In the genomic region with DNA sequence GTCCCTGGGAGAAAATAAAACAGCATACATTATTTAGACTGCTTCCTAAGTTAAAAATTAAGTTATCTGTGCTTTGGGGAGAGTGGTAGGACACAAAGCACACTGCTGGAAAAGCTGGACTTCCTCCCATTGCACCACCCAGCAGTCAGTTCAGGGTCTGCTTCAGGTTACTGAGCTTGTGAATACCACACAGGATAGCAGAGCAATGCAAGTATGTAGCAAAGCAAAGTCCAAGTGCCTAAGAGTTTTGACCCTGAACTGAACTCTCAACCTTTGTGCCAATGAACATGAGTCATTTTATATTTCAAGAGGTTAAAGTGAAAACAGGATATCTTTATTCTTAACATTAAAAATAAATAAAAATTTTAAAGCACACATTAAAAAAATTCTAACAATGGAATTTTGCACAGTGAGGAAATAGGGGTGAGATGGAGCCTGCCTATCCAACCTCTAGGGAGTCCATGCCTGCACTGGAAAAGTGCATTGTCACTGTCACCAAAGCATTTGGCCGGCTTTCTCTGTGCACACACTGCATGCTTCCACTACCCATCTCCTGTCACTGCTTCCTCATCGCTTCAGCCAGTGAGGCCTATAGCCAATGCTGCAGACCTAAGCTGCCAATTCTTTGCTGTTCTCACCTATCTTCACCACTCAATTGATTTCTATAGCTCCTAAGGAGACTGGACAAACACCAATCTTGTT, we compare ENCODE assay signal across 1 cellular context.
TF ChIP-seq lines count a peak whose summit lies in the region.

No MANE protein-coding gene starts in this region.

TF ChIP-seq in liver, 16 proteins besides CTCF, POLR2A, EP300 and RAD21 (continued from another document):
- TF ChIP-seq, protein P1, sequence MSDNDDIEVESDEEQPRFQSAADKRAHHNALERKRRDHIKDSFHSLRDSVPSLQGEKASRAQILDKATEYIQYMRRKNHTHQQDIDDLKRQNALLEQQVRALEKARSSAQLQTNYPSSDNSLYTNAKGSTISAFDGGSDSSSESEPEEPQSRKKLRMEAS (IDR thresholded peaks at IDR 0.05): peak; percentile 86
- TF ChIP-seq TAF1 (conservative IDR thresholded peaks at IDR 0.05): peak; percentile 76
- TF ChIP-seq EGR1 (IDR thresholded peaks at IDR 0.05; ENCODE audit: low read depth in 2 of 2): peak in 1 of 2 donors; percentile 54
- TF ChIP-seq, protein P2, sequence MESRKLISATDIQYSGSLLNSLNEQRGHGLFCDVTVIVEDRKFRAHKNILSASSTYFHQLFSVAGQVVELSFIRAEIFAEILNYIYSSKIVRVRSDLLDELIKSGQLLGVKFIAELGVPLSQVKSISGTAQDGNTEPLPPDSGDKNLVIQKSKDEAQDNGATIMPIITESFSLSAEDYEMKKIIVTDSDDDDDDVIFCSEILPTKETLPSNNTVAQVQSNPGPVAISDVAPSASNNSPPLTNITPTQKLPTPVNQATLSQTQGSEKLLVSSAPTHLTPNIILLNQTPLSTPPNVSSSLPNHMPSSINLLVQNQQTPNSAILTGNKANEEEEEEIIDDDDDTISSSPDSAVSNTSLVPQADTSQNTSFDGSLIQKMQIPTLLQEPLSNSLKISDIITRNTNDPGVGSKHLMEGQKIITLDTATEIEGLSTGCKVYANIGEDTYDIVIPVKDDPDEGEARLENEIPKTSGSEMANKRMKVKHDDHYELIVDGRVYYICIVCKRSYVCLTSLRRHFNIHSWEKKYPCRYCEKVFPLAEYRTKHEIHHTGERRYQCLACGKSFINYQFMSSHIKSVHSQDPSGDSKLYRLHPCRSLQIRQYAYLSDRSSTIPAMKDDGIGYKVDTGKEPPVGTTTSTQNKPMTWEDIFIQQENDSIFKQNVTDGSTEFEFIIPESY (IDR thresholded peaks at IDR 0.05): peak; percentile 81
- TF ChIP-seq NR2F2 (IDR thresholded peaks at IDR 0.05): peak; percentile 93
TF ChIP-seq in liver: peak in this region for 15.
